In the genomic region with DNA sequence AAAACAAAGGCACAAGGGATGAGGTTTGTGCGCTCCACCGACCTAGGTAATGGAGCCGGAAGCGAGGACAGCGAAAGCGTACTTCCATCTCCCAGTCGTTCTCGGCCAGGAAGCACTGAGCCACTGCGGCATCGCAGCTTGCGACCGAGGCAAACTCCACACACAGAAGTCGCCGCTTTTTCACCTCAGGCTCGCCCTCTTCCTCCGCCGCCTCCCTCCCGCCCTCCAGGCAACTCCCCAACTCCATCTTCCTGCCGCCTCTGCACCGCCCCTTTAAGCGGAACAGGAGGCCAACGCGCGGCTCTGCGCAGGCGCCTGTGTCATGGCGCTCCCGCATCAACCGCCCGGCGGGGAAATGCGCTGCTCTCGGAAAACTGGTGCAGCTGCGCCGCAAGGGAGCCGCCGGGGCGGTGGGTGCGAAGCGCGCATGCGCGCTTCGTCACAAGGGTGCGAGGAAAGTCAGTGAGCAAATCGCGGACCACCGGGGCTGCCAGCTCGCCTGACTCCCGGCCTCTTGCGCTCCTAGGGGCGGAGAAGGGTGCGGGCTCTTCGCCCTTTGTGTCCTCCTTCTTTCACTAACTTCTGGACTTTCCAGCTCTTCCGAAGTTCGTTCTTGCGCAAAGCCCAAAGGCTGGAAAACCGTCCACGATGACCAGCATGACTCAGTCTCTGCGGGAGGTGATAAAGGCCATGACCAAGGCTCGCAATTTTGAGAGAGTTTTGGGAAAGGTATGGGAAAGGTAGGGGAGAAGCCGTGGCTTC, we compare ENCODE assay signal across 8 cellular contexts. TPM values are rescaled to one million over a fixed set of nuclear protein-coding genes. Genes with fewer than 3 reads are reported as not detected.
DNase-seq lines count a peak whose midpoint lies in the region; ATAC-seq, FAIRE-seq and TF ChIP-seq lines count a peak whose summit lies in the region.

Gene ACOT13, plus strand, starts transcription at position 462 of the 762 bp plus-strand sequence. Its CDS starts 187 bp downstream, at position 649.
Gene TDP2, minus strand, starts transcription at position 284 of the 762 bp plus-strand sequence. Its CDS starts 37 bp downstream, at position 247.

- peaks cover 0 to 36% (median 10%) of the 10 kb centered on the region in 3 donors for H3K36me3 Mint-ChIP-seq in naive thymus-derived CD8-positive, alpha-beta T cell

- peaks cover 34 to 65% (median 62%) of the 10 kb centered on the region in 4 donors for H3K4me1 Mint-ChIP-seq in naive thymus-derived CD8-positive, alpha-beta T cell

- TF ChIP-seq CTCF in DOHH2 (IDR thresholded peaks at IDR 0.05; ENCODE audit: low read depth, low read length, poor library complexity, severe bottlenecking): peak; percentile 46
- TF ChIP-seq CTCF in fibroblast of lung (conservative IDR thresholded peaks at IDR 0.05 in 1 of 2, IDR thresholded peaks at IDR 0.05 in 1 of 2; ENCODE audit: low read depth in 1 of 2, low read length in 2 of 2): peak; percentile 52 to 60

- peak; percentile 96 for ATAC-seq in GM21786 (IDR thresholded peaks at IDR 0.05; ENCODE audit: unreplicated experiment)
- peak; percentile 91 for ATAC-seq in naive thymus-derived CD8-positive, alpha-beta T cell

- H3K4me3 ChIP-seq in DOHH2 (ENCODE audit: low read length) (peak within 1 kb of the TSS; percentile 99), fibroblast of lung (replicated peaks in 1 of 4; ENCODE audit: control extremely low read depth in 1 of 4, insufficient read depth in 1 of 4, low read depth in 3 of 4, low read length in 4 of 4) (peak within 1 kb of the TSS; percentile 79 to 99 (median 90))

- peaks cover 44% of the 10 kb centered on the region for H3K36me3 ChIP-seq in DOHH2 (ENCODE audit: control insufficient read depth, low read length)
- peaks cover 34% of the 10 kb centered on the region for H3K36me3 ChIP-seq in KOPT-K1 (ENCODE audit: insufficient read depth, low read length)
- no peaks in the 10 kb centered on the region for H3K36me3 ChIP-seq in fibroblast of lung (ENCODE audit: control insufficient read depth, insufficient read depth, low read length)

- peak within 1 kb of the TSS; percentile 99 for H2AFZ ChIP-seq in fibroblast of lung (ENCODE audit: low read length)

- DNase-seq in RCC 7860 (ENCODE audit: low spot score) (peak; percentile 88), activated T-helper 1 cell treated with Interleukin-2 at 50 U/mL for 16 hours (ENCODE audit: low read depth) (peak; percentile 96), fibroblast of lung (ENCODE audit: low read depth in 2 of 2) (peak; percentile 94 to 97)
- peak; percentile 93 to 97 (median 96) for DNase-seq in naive thymus-derived CD8-positive, alpha-beta T cell
- peak; percentile 91 to 97 (median 96) for DNase-seq in stimulated activated naive CD4-positive, alpha-beta T cell (lab: John Stamatoyannopoulos, UW)

- H3K79me2 ChIP-seq in DOHH2 (ENCODE audit: control insufficient read depth, low read length) (peaks cover 49% of the 10 kb centered on the region), fibroblast of lung (ENCODE audit: control insufficient read depth, insufficient read depth, low read length) (peaks cover 17% of the 10 kb centered on the region)

- H3K27me3 ChIP-seq in DOHH2 (ENCODE audit: control insufficient read depth, low read length) (no peaks in the 10 kb centered on the region), fibroblast of lung (ENCODE audit: control insufficient read depth, insufficient read depth, low read length) (no peaks in the 10 kb centered on the region)

- H3K9ac ChIP-seq in fibroblast of lung (ENCODE audit: insufficient read depth, low read length): peak within 1 kb of the TSS; percentile 84

- no peaks in the 10 kb centered on the region for H3K27me3 Mint-ChIP-seq in naive thymus-derived CD8-positive, alpha-beta T cell

- H3K9me3 Mint-ChIP-seq in naive thymus-derived CD8-positive, alpha-beta T cell: peaks cover 0 to 11% (median 2%) of the 10 kb centered on the region in 9 donors

- FAIRE-seq in RCC 7860 (lab: Jason Lieb, UNC): no peak

- no peaks in the 10 kb centered on the region for H4K20me1 ChIP-seq in DOHH2 (ENCODE audit: control insufficient read depth, insufficient read depth, low read depth, low read length)
- no peaks in the 10 kb centered on the region for H4K20me1 ChIP-seq in fibroblast of lung (ENCODE audit: control insufficient read depth, extremely low read depth, insufficient read depth, low read length)

- H3K4me1 ChIP-seq in DOHH2 (ENCODE audit: control insufficient read depth, low read length): peaks cover 24% of the 10 kb centered on the region
- H3K4me1 ChIP-seq in fibroblast of lung (ENCODE audit: control insufficient read depth, extremely low read depth, insufficient read depth, low read length): peaks cover 6% of the 10 kb centered on the region

- no peaks in the 10 kb centered on the region for H3K9me2 ChIP-seq in DOHH2 (replicated peaks; ENCODE audit: control insufficient read depth, low read length)

- peak within 1 kb of the TSS; percentile 72 for H3K27ac ChIP-seq in DOHH2 (ENCODE audit: low read depth, low read length)
- peak within 1 kb of the TSS; percentile 89 for H3K27ac ChIP-seq in KOPT-K1 (ENCODE audit: low read depth, low read length, poor library complexity, severe bottlenecking)
- H3K27ac ChIP-seq in fibroblast of lung (ENCODE audit: insufficient read depth, low read length): peak within 1 kb of the TSS; percentile 90

- peak within 1 kb of the TSS; percentile 96 to 100 (median 99) for H3K27ac Mint-ChIP-seq in naive thymus-derived CD8-positive, alpha-beta T cell

- H3K4me2 ChIP-seq in DOHH2 (ENCODE audit: low read length): peak within 1 kb of the TSS; percentile 95
- H3K4me2 ChIP-seq in fibroblast of lung (ENCODE audit: extremely low read depth, insufficient read depth, low read length): peak within 1 kb of the TSS; percentile 91

- POLR2A ChIA-PET in naive thymus-derived CD8-positive, alpha-beta T cell (lab: Charles Lee): interaction anchor here (0.6 to 2.9 kb wide), 10 partner anchors 21 to 269 kb away, joined by 3 to 22 read pairs (median 6); partner anchors contain the start of genes ALDH5A1, C6orf62, KIAA0319 and RIPOR2

- H3F3A ChIP-seq in DOHH2 (ENCODE audit: control insufficient read depth, insufficient read depth): no peaks in the 10 kb centered on the region

- H3K4me3 Mint-ChIP-seq in naive thymus-derived CD8-positive, alpha-beta T cell: peak within 1 kb of the TSS; percentile 87 to 100 (median 99)

- H3K9me3 ChIP-seq in DOHH2 (ENCODE audit: control insufficient read depth, insufficient read depth, low read length): 0 out of 2 replicates have a peak, but pooled peaks cover 4% of the 10 kb centered on the region
- peaks cover 21% of the 10 kb centered on the region for H3K9me3 ChIP-seq in KOPT-K1 (ENCODE audit: insufficient read depth, low read length, poor library complexity, severe bottlenecking)
- no peaks in the 10 kb centered on the region for H3K9me3 ChIP-seq in fibroblast of lung (ENCODE audit: control insufficient read depth, insufficient read depth, low read depth, low read length)

RNA-seq across cellular contexts. Expression of gene ACOT13, which starts in this region (rescaled TPM):
- 7.7 and 12.2 TPM in 2 replicates for total RNA-seq in fibroblast of lung
- polyA plus RNA-seq in fibroblast of lung: 23.7 and 26.4 TPM in 2 replicates
- 24.9 and 26.4 TPM in 2 replicates for polyA plus RNA-seq in fibroblast of lung (2012)
- polyA minus RNA-seq in fibroblast of lung (ENCODE audit: low replicate concordance): 1.3 and 2.5 TPM in 2 replicates
- total RNA-seq in naive thymus-derived CD8-positive, alpha-beta T cell: 10 to 100 TPM; 10.8 to 11.0 TPM
- polyA plus RNA-seq in naive thymus-derived CD8-positive, alpha-beta T cell: 10 to 100 TPM; 16.5 to 19.0 (median 16.5) TPM

RNA-seq across cellular contexts. Expression of gene TDP2, which starts in this region (rescaled TPM):
- 29.0 and 37.5 TPM in 2 replicates for total RNA-seq in fibroblast of lung
- polyA plus RNA-seq in fibroblast of lung: 32.5 and 33.2 TPM in 2 replicates
- 27.5 and 30.0 TPM in 2 replicates for polyA plus RNA-seq in fibroblast of lung (2012)
- polyA minus RNA-seq in fibroblast of lung (ENCODE audit: low replicate concordance): 2.3 and 4.7 TPM in 2 replicates
- total RNA-seq in naive thymus-derived CD8-positive, alpha-beta T cell: 10 to 100 TPM; 74.7 to 76.6 TPM
- 10 to 100 TPM; 37.9 to 49.1 (median 44.5) TPM for polyA plus RNA-seq in naive thymus-derived CD8-positive, alpha-beta T cell

Comparison
In these comparisons a context has a peak if more than half of its experiments do, and no peak if none do; other contexts are left out.
1. Peak in every context shown above with its lines: DNase-seq, ATAC-seq, H3K4me3 ChIP-seq and H3K27ac ChIP-seq.